ENCODE assay signal across 31 cellular contexts in the genomic region with DNA sequence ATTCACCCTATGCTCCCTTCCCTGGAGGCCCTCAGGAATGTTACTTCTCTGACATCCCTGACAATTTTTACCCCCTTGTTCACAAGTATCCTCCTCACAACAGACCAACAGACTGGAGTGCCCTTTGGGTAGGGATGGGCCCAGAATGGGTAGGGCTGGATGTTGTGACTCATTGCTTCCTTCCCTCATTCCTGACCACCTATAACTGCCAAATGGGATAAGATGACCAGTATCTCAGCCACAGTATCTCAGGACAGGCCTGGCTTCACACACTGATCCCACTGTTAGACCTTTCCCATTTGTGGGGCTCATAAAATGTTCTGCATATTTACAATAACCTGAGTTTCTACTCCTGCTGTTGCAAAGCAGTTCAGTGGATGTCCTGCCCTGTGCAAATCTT.
DNase-seq lines count a peak whose midpoint lies in the region; FAIRE-seq and TF ChIP-seq lines count a peak whose summit lies in the region.
"Had no signal": no experiment of that assay in that cellular context is flagged by ENCODE, and none has a peak within 500 bp of the region (broad histone marks: within the 10 kb centered on the region; RNA-seq: fewer than 3 reads in every experiment).

No MANE protein-coding gene starts in this region.

- TF ChIP-seq CTCF in MCF 10A (IDR thresholded peaks at IDR 0.05; ENCODE audit: unreplicated experiment) (no peak), breast epithelium (IDR thresholded peaks at IDR 0.05) (no peak), endodermal cell (conservative IDR thresholded peaks at IDR 0.05) (no peak), lower leg skin (IDR thresholded peaks at IDR 0.05) (no peak)

- H3K23ac ChIP-seq in mesendoderm (ENCODE audit: low read length): no peak overlapping the region

- H3K4me1 Mint-ChIP-seq in MCF 10A (ENCODE audit: insufficient read depth, unreplicated experiment) (peaks cover 5% of the 10 kb centered on the region), endodermal cell (no peaks in the 10 kb centered on the region)
- H3K4me1 Mint-ChIP-seq: CD8-positive, alpha-beta memory T cell; central memory CD8-positive, alpha-beta T cell; neural progenitor cell had no signal

- intact Hi-C loops in MCF 10A (cut with micrococcal nuclease) (no loop called here), breast epithelium (cut with DNase I; ENCODE audit: low total_unique reads) (no loop called here), lower leg skin (cut with DNase I; ENCODE audit: low total_unique reads) (no loop called here)

- no peaks in the 10 kb centered on the region for H3K79me1 ChIP-seq in mesendoderm (ENCODE audit: low read length)

- H3K4me3 Mint-ChIP-seq in MCF 10A (ENCODE audit: unreplicated experiment): no peak overlapping the region
- H3K4me3 Mint-ChIP-seq in endodermal cell: no peak overlapping the region
- H3K4me3 Mint-ChIP-seq: activated T-cell treated with anti-CD3 and anti-CD28 coated beads, Interleukin-2, amount 50 U/mL, for 4 hours; B cell; CD8-positive, alpha-beta memory T cell; central memory CD8-positive, alpha-beta T cell; dendritic cell treated with granulocyte-macrophage colony-stimulating factor and Interleukin-4, amounts not matched to agents 40 ng/mL and 50 ng/mL, for 4 days; neural progenitor cell; T-cell had no signal

- H2BK120ac ChIP-seq in mesendoderm (ENCODE audit: low read depth, low read length): no peak overlapping the region

- H3K56ac ChIP-seq in mesendoderm (ENCODE audit: low read length): no peak overlapping the region

- TF ChIP-seq POLR2A in breast epithelium (IDR thresholded peaks at IDR 0.05) (no peak), lower leg skin (IDR thresholded peaks at IDR 0.05) (no peak)

- H3K9ac ChIP-seq in endodermal cell (ENCODE audit: extremely low read depth, low read length, poor library complexity, severe bottlenecking) (no peak overlapping the region), mesendoderm (ENCODE audit: low read length) (no peak overlapping the region)
- H3K9ac ChIP-seq: neural progenitor cell had no signal

- H3K27me3 ChIP-seq in breast epithelium (no peaks in the 10 kb centered on the region), endodermal cell (ENCODE audit: control insufficient read depth, insufficient read depth, low read length, poor library complexity, severe bottlenecking) (no peaks in the 10 kb centered on the region), mesendoderm (ENCODE audit: insufficient read depth, low read length, poor library complexity) (no peaks in the 10 kb centered on the region)
- H3K27me3 ChIP-seq: neural progenitor cell, Peyer's patch, right atrium auricular region, testis had no signal

- H3K27ac Mint-ChIP-seq in MCF 10A (ENCODE audit: low read depth, unreplicated experiment): no peak overlapping the region
- H3K27ac Mint-ChIP-seq in endodermal cell: no peak overlapping the region
- H3K27ac Mint-ChIP-seq: B cell; CD8-positive, alpha-beta memory T cell; dendritic cell treated with granulocyte-macrophage colony-stimulating factor and Interleukin-4, amounts not matched to agents 40 ng/mL and 50 ng/mL, for 4 days; neural progenitor cell; T-cell had no signal

- no peak for FAIRE-seq in RCC 7860 (lab: Jason Lieb, UNC)
- FAIRE-seq: endometrium, GM12891 had no signal

- H3K4ac ChIP-seq in mesendoderm (ENCODE audit: low read depth, low read length): no peak overlapping the region

- H4K8ac ChIP-seq in mesendoderm (ENCODE audit: low read depth, low read length): no peak overlapping the region

- H2BK5ac ChIP-seq in mesendoderm (ENCODE audit: low read length): no peak overlapping the region

- H3K27me3 Mint-ChIP-seq in MCF 10A (ENCODE audit: insufficient read depth, unreplicated experiment) (no peaks in the 10 kb centered on the region), endodermal cell (ENCODE audit: insufficient read depth) (peaks cover 3% of the 10 kb centered on the region)
- H3K27me3 Mint-ChIP-seq: B cell; central memory CD8-positive, alpha-beta T cell; T-cell had no signal

- H3K36me3 Mint-ChIP-seq in MCF 10A (ENCODE audit: insufficient read depth, unreplicated experiment) (no peaks in the 10 kb centered on the region), endodermal cell (ENCODE audit: low read depth) (no peaks in the 10 kb centered on the region)
- H3K36me3 Mint-ChIP-seq: CD8-positive, alpha-beta memory T cell; neural progenitor cell; T-cell had no signal

- no peak overlapping the region for H2AK5ac ChIP-seq in mesendoderm (ENCODE audit: low read length)

- no TSS peak for BruUV-seq in MCF 10A (replicated peaks; lab: Mats Ljungman, UMichigan)

- no peak overlapping the region for H3K27ac ChIP-seq in breast epithelium
- H3K27ac ChIP-seq in endodermal cell (ENCODE audit: low read depth, low read length): no peak overlapping the region
- no peak overlapping the region for H3K27ac ChIP-seq in mesendoderm (ENCODE audit: low read depth, low read length)
- H3K27ac ChIP-seq: neural progenitor cell, Peyer's patch, right atrium auricular region, SJCRH30, testis had no signal

- peak; percentile 38 for DNase-seq in MCF 10A (ENCODE audit: unreplicated experiment)
- no peak for DNase-seq in breast epithelium (ENCODE audit: low spot score in 2 of 2)
- DNase-seq in NCI-H226: peak; percentile 13
- peak; percentile 14 for DNase-seq in endodermal cell
- DNase-seq in mesendoderm: no peak
- no peak for DNase-seq in NCI-H345 (lab: John Stamatoyannopoulos, UW)
- no peak for DNase-seq in lower leg skin (ENCODE audit: low spot score in 2 of 2)
- DNase-seq in RCC 7860 (ENCODE audit: low spot score): no peak
- DNase-seq: 8988T; activated CD4-positive, CD25-positive, alpha-beta regulatory T cell; activated naive CD4-positive, alpha-beta T cell; activated T-cell treated with anti-CD3 and anti-CD28 coated beads, Interleukin-2, amount 50 U/mL, for 4 hours; CD8-positive, alpha-beta memory T cell; H7; hypothalamus; Kasumi-1; mesenchymal stem cell; NCI-H146; Peyer's patch; SJCRH30; stimulated activated naive CD4-positive, alpha-beta T cell treated with Interleukin-2 at 50 U/mL for 16 hours; T-cell; testis had no signal

- CTCF ChIA-PET in MCF 10A (lab: Yijun Ruan, JAX): no interaction called here

- H3K9me3 Mint-ChIP-seq in MCF 10A (ENCODE audit: unreplicated experiment): no peaks in the 10 kb centered on the region
- no peaks in the 10 kb centered on the region for H3K9me3 Mint-ChIP-seq in endodermal cell
- H3K9me3 Mint-ChIP-seq: activated T-cell treated with anti-CD3 and anti-CD28 coated beads, Interleukin-2, amount 50 U/mL, for 4 hours; CD8-positive, alpha-beta memory T cell; central memory CD8-positive, alpha-beta T cell; dendritic cell treated with granulocyte-macrophage colony-stimulating factor and Interleukin-4, amounts not matched to agents 40 ng/mL and 50 ng/mL, for 4 days; neural progenitor cell; T-cell had no signal

- POLR2A ChIA-PET in MCF 10A (lab: Yijun Ruan, JAX): no interaction called here

- no peaks in the 10 kb centered on the region for H3K9me3 ChIP-seq in breast epithelium
- no peaks in the 10 kb centered on the region for H3K9me3 ChIP-seq in endodermal cell (ENCODE audit: control insufficient read depth, low read length)
- H3K9me3 ChIP-seq: Peyer's patch, right atrium auricular region, SJCRH30, testis had no signal

- no peak overlapping the region for H3K4me2 ChIP-seq in mesendoderm (ENCODE audit: low read length)
- H3K4me2 ChIP-seq: neural progenitor cell, smooth muscle cell had no signal

- H3K79me2 ChIP-seq in mesendoderm (ENCODE audit: control insufficient read depth, insufficient read depth, low read length): no peaks in the 10 kb centered on the region

- H4K5ac ChIP-seq in mesendoderm (ENCODE audit: low read length): no peak overlapping the region

- H3K36me3 ChIP-seq in breast epithelium (no peaks in the 10 kb centered on the region), endodermal cell (ENCODE audit: control insufficient read depth, insufficient read depth, low read length) (no peaks in the 10 kb centered on the region), mesendoderm (ENCODE audit: control insufficient read depth, insufficient read depth, low read length) (no peaks in the 10 kb centered on the region)
- H3K36me3 ChIP-seq: neural progenitor cell, Peyer's patch, right atrium auricular region, SJCRH30 had no signal

- no peak overlapping the region for H3K18ac ChIP-seq in mesendoderm (ENCODE audit: low read length)

- no peaks in the 10 kb centered on the region for H3K4me1 ChIP-seq in breast epithelium
- no peaks in the 10 kb centered on the region for H3K4me1 ChIP-seq in endodermal cell (ENCODE audit: control insufficient read depth, insufficient read depth, low read length)
- no peaks in the 10 kb centered on the region for H3K4me1 ChIP-seq in mesendoderm (ENCODE audit: control insufficient read depth, low read depth, low read length)
- H3K4me1 ChIP-seq: neural progenitor cell, Peyer's patch, SJCRH30, testis had no signal

- H3K4me3 ChIP-seq in breast epithelium (no peak overlapping the region), endodermal cell (ENCODE audit: low read length) (no peak overlapping the region), mesendoderm (ENCODE audit: low read length) (no peak overlapping the region), lower leg skin (ENCODE audit: low read depth, poor library complexity, severe bottlenecking) (no peak overlapping the region)
- H3K4me3 ChIP-seq: neural progenitor cell, Peyer's patch, right atrium auricular region, SJCRH30, smooth muscle cell, testis had no signal

- H2BK15ac ChIP-seq in mesendoderm (replicated peaks; ENCODE audit: low read depth): no peak overlapping the region

Comparison
In these comparisons a context has a peak if more than half of its experiments do, and no peak if none do; other contexts are left out.
1. DNase-seq: peak in MCF 10A (single experiment), NCI-H226 (single experiment) and endodermal cell (single experiment); none in breast epithelium (0 of 2), mesendoderm (single experiment), NCI-H345 (single experiment), lower leg skin (0 of 2) and RCC 7860 (single experiment).